ENCODE assay signal across 19 cellular contexts in the genomic region with DNA sequence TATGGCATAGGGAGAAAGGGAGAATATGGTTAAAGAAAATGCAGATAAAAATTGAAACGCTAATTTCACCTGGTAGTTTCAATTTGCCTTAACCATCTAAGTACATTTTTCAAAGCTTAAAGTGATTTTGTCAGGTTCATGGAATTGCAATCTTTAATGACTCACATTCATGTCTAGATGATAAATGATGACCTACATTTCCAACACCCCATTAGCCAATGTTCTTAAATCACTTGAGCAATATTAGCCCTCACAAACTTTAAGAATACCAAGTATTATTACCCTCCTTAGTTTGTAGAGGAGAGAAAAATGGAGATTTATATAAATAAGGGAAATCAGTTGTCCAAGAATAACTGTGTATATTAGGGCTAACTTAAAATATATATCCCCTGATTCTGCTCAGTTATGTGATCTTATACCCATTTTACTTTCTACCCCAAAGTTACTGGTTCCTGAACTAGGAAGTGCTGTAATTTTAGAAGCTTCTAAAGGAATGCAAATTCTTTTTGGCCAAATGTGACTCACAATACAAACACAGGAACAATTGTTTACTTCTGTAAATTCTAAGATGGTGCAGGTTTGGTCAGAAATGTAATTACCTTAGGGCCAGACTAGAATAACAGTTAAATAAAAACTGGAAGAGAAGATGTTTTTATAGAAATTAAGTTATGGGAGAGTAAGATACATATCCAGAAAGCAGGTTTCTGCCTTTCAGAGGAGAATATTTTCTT. TPM values are rescaled to one million over a fixed set of nuclear protein-coding genes. Genes with fewer than 3 reads are reported as not detected.
DNase-seq lines count a peak whose midpoint lies in the region; ATAC-seq, FAIRE-seq and TF ChIP-seq lines count a peak whose summit lies in the region.
"Had no signal": no experiment of that assay in that cellular context is flagged by ENCODE, and none has a peak within 500 bp of the region (broad histone marks: within the 10 kb centered on the region; RNA-seq: fewer than 3 reads in every experiment).

No MANE protein-coding gene starts in this region.

- H3K4me2 ChIP-seq in A549: peak overlapping the region; percentile 74

- TF ChIP-seq CTCF in A549 (IDR thresholded peaks at IDR 0.05): no peak
- no peak for TF ChIP-seq CTCF in HEK293 (tag by site-specific recombination; IDR thresholded peaks at IDR 0.05)
- TF ChIP-seq CTCF in WTC11 (IDR thresholded peaks at IDR 0.05): no peak
- no peak for TF ChIP-seq CTCF in fibroblast of the aortic adventitia (IDR thresholded peaks at IDR 0.05; ENCODE audit: insufficient read depth, low read length)

- ATAC-seq in A549 (peak; percentile 59 to 67; a peak in 5 of 6 replicates), WTC11 (no peak), HG02623 (IDR thresholded peaks at IDR 0.05; ENCODE audit: unreplicated experiment) (no peak)
- ATAC-seq: activated CD8-positive, alpha-beta memory T cell treated with anti-CD3 and anti-CD28 coated beads, Interleukin-2, amount 10 ng/mL, durations not matched to agents 7 days and 5 days had no signal

- no peaks in the 10 kb centered on the region for H3K36me3 ChIP-seq in HEK293 (ENCODE audit: control insufficient read depth in 2 of 2, insufficient read depth in 1 of 2, low read length in 2 of 2)
- H3K36me3 ChIP-seq: MG63 had no signal

- CTCF ChIA-PET in A549 (lab: Yijun Ruan, JAX): interaction anchor here (1.1 to 1.7 kb wide), 3 partner anchors 25 to 127 kb away, joined by 3 to 5 read pairs (median 4); no protein-coding TSS in a partner anchor
- CTCF ChIA-PET in HEK293 (lab: Yijun Ruan, JAX): interaction anchor here (0.6 to 2.0 kb wide), 3 partner anchors 10 to 314 kb away, joined by 3 to 8 read pairs (median 4); no protein-coding TSS in a partner anchor
- CTCF ChIA-PET in WTC11 (lab: Charles Lee): interaction anchor here (0.6 kb wide), 1 partner anchor 670 kb away, joined by 3 read pairs; the partner anchor contains the start of gene DOP1A

- no peak for TF ChIP-seq RAD21 in A549 (conservative IDR thresholded peaks at IDR 0.05 in 1 of 2, IDR thresholded peaks at IDR 0.05 in 1 of 2)

- H3K4me3 Mint-ChIP-seq in WTC11: no peak overlapping the region
- H3K4me3 Mint-ChIP-seq: activated CD8-positive, alpha-beta memory T cell treated with anti-CD3 and anti-CD28 coated beads, Interleukin-2, amount 10 ng/mL, durations not matched to agents 7 days and 5 days; activated naive CD4-positive, alpha-beta T cell treated with anti-CD3 and anti-CD28 coated beads, Interleukin-2, amount 10 ng/mL, durations not matched to agents 7 days and 5 days; central memory CD8-positive, alpha-beta T cell had no signal

- H3K27ac Mint-ChIP-seq in WTC11: 0 out of 2 replicates have a peak overlapping the region, but pooled peaks have one; percentile 29
- H3K27ac Mint-ChIP-seq: activated CD8-positive, alpha-beta memory T cell treated with anti-CD3 and anti-CD28 coated beads, Interleukin-2, amount 10 ng/mL, durations not matched to agents 7 days and 5 days; activated naive CD4-positive, alpha-beta T cell treated with anti-CD3 and anti-CD28 coated beads, Interleukin-2, amount 10 ng/mL, durations not matched to agents 7 days and 5 days had no signal

- no peak for TF ChIP-seq EP300 in A549 (IDR thresholded peaks at IDR 0.05)

- no peaks in the 10 kb centered on the region for H3K27me3 Mint-ChIP-seq in WTC11 (ENCODE audit: low read depth)
- H3K27me3 Mint-ChIP-seq: activated CD8-positive, alpha-beta memory T cell treated with anti-CD3 and anti-CD28 coated beads, Interleukin-2, amount 10 ng/mL, durations not matched to agents 7 days and 5 days; activated naive CD4-positive, alpha-beta T cell treated with anti-CD3 and anti-CD28 coated beads, Interleukin-2, amount 10 ng/mL, durations not matched to agents 7 days and 5 days had no signal

- POLR2A ChIA-PET in A549 (lab: Yijun Ruan, JAX) (interaction anchor here (0.6 to 2.5 kb wide), 4 partner anchors 20 to 124 kb away, joined by 3 to 17 read pairs (median 6); partner anchors contain the start of gene TPBG), HEK293 (lab: Yijun Ruan, JAX) (interaction anchor here (0.9 kb wide), 1 partner anchor 35 kb away, joined by 3 read pairs; the partner anchor contains the start of gene TPBG), WTC11 (lab: Charles Lee) (no interaction called here)

- H3K4me1 ChIP-seq in A549 (peaks cover 34% of the 10 kb centered on the region), HEK293 (ENCODE audit: control insufficient read depth, insufficient read depth, low read length) (peaks cover 19% of the 10 kb centered on the region)
- H3K4me1 ChIP-seq: parathyroid adenoma had no signal

- no peaks in the 10 kb centered on the region for H3K9me3 ChIP-seq in A549
- no peaks in the 10 kb centered on the region for H3K9me3 ChIP-seq in HEK293 (ENCODE audit: control insufficient read depth, insufficient read depth, low read depth, low read length)
- H3K9me3 ChIP-seq: MG63 had no signal

- no peak for FAIRE-seq in A549 (lab: Jason Lieb, UNC)

- TF ChIP-seq POLR2A in A549 (IDR thresholded peaks at IDR 0.05; ENCODE audit: low read length): no peak

- H3K4me3 ChIP-seq in A549 (no peak overlapping the region), HEK293 (ENCODE audit: low read depth, low read length) (no peak overlapping the region), fibroblast of the aortic adventitia (ENCODE audit: low read depth, low read length) (no peak overlapping the region)
- H3K4me3 ChIP-seq: MG63 had no signal

- H3K27ac ChIP-seq in A549: peak overlapping the region; percentile 76 to 89
- no peak overlapping the region; the same call in 1 of the 2 replicates for H3K27ac ChIP-seq in HEK293 (ENCODE audit: extremely low read depth, low read depth, low read length)
- H3K27ac ChIP-seq: parathyroid adenoma, VCaP had no signal

- H3K36me3 Mint-ChIP-seq in WTC11: peaks cover 3% of the 10 kb centered on the region; the same call in 1 of the 2 replicates
- H3K36me3 Mint-ChIP-seq: activated CD8-positive, alpha-beta memory T cell treated with anti-CD3 and anti-CD28 coated beads, Interleukin-2, amount 10 ng/mL, durations not matched to agents 7 days and 5 days; activated naive CD4-positive, alpha-beta T cell treated with anti-CD3 and anti-CD28 coated beads, Interleukin-2, amount 10 ng/mL, durations not matched to agents 7 days and 5 days had no signal

- no peaks in the 10 kb centered on the region; the same call in 1 of the 2 replicates for H3K9me3 Mint-ChIP-seq in WTC11
- H3K9me3 Mint-ChIP-seq: activated naive CD4-positive, alpha-beta T cell treated with anti-CD3 and anti-CD28 coated beads, Interleukin-2, amount 10 ng/mL, durations not matched to agents 7 days and 5 days; central memory CD8-positive, alpha-beta T cell had no signal

- H3K4me1 Mint-ChIP-seq in WTC11: peaks cover 30% of the 10 kb centered on the region
- H3K4me1 Mint-ChIP-seq: activated CD8-positive, alpha-beta memory T cell treated with anti-CD3 and anti-CD28 coated beads, Interleukin-2, amount 10 ng/mL, durations not matched to agents 7 days and 5 days; activated naive CD4-positive, alpha-beta T cell treated with anti-CD3 and anti-CD28 coated beads, Interleukin-2, amount 10 ng/mL, durations not matched to agents 7 days and 5 days; central memory CD8-positive, alpha-beta T cell had no signal

- DNase-seq in A549 (ENCODE audit: low read depth in 1 of 2, low spot score in 1 of 2): peak in 1 of 2 experiments; percentile 25
- DNase-seq in WTC11 (ENCODE audit: low spot score): no peak
- DNase-seq in fibroblast of the aortic adventitia (ENCODE audit: low read depth): peak; percentile 87
- no peak for DNase-seq in NCI-H2029 (lab: John Stamatoyannopoulos, UW)
- no peak for DNase-seq in Ammon's horn (ENCODE audit: low spot score)
- DNase-seq in HT-29 (ENCODE audit: low spot score): no peak
- DNase-seq: activated CD8-positive, alpha-beta memory T cell treated with anti-CD3 and anti-CD28 coated beads, Interleukin-2, amount 10 ng/mL, durations not matched to agents 7 days and 5 days; activated naive CD4-positive, alpha-beta T cell treated with anti-CD3 and anti-CD28 coated beads, Interleukin-2, amount 10 ng/mL, durations not matched to agents 7 days and 5 days; DND-41; erythroblast; MG63; midbrain; NCI-H2081; NCI-H748 treated with DMSO at 0.1 percent for 48 hours had no signal

- WGBS in A549 (ENCODE audit: missing lambda C conversion rate): 47% methylated on average over 1 of the region's 1 CpG

TF ChIP-seq in A549, 52 proteins besides CTCF, POLR2A, EP300 and RAD21 (continues in another document):
- TF ChIP-seq GATA3 (IDR thresholded peaks at IDR 0.05; ENCODE audit: borderline replicate concordance) (peak; percentile 14; the same call in 1 of the 2 replicates), CEBPB (IDR thresholded peaks at IDR 0.05) (peak; percentile 12 to 62; a peak in 3 of 4 replicates), SMC3 (IDR thresholded peaks at IDR 0.05) (no peak), MAX (IDR thresholded peaks at IDR 0.05) (no peak)

TF ChIP-seq in HEK293, 187 proteins besides CTCF, POLR2A, EP300 and RAD21 (continues in another document):
- TF ChIP-seq SP3 (tag by site-specific recombination; IDR thresholded peaks at IDR 0.05): peak; percentile 5; the same call in 1 of the 2 replicates
- TF ChIP-seq GLIS2 (tag by site-specific recombination; IDR thresholded peaks at IDR 0.05): no peak

TF ChIP-seq in WTC11, 78 proteins besides CTCF, POLR2A, EP300 and RAD21 (continues in another document):
- no peak for TF ChIP-seq ZNF396 (CRISPR knock-in tag; IDR thresholded peaks at IDR 0.05; ENCODE audit: borderline replicate concordance)

RNA-seq across cellular contexts. Expression of gene TPBG, which starts 34.5 kb away (rescaled TPM):
- polyA plus RNA-seq in A549 (2011; rRNA removed) (47.1 and 54.4 TPM in 2 replicates), A549 (2017; fragmentation: RNase III; extraction: RNeasy Plus Mini Kit Qiagen cat#74134 plus additional on column Dnase treatment) (25.3 to 33.2 TPM (median 32.2 TPM) in 3 replicates)
- polyA plus RNA-seq in A549 (2012; cell fraction: cytosol; rRNA removed): 18.6 and 25.4 TPM in 2 replicates
- 52.4 and 75.4 TPM in 2 replicates for polyA plus RNA-seq in A549 (2012; cell fraction: nucleus; rRNA removed)
- 17.4 and 20.1 TPM in 2 replicates for polyA minus RNA-seq in A549 (2011; rRNA and poly(A)+ RNA removed)
- total RNA-seq in WTC11 (2021) (29.6 to 35.3 TPM (median 30.4 TPM) in 3 replicates), fibroblast of the aortic adventitia (ENCODE audit: low replicate concordance) (34.6 and 101 TPM in 2 replicates)
- 12.3 and 13.8 TPM in 2 replicates for total RNA-seq in HT-29 (2014; rRNA removed; shearing (Covaris generic))
- total RNA-seq: activated CD8-positive, alpha-beta memory T cell treated with anti-CD3 and anti-CD28 coated beads, Interleukin-2, amount 10 ng/mL, durations not matched to agents 7 days and 5 days had no signal

Comparison
In these comparisons a context has a peak if more than half of its experiments do, and no peak if none do; other contexts are left out.
1. ATAC-seq: peak in A549 (2 of 2); none in WTC11 (single experiment) and HG02623 (single experiment).